ENCODE assay signal across 10 cellular contexts in genomic region chr10:109913351-109913902, GRCh38. TPM values are rescaled to one million over a fixed set of nuclear protein-coding genes. Genes with fewer than 3 reads are reported as not detected.
DNase-seq lines count a peak whose midpoint lies in the region; ATAC-seq and TF ChIP-seq lines count a peak whose summit lies in the region.
"Had no signal": no experiment of that assay in that cellular context is flagged by ENCODE, and none has a peak within 500 bp of the region (broad histone marks: within the 10 kb centered on the region; RNA-seq: fewer than 3 reads in every experiment).

No MANE protein-coding gene starts in this region.

- H3K36me3 ChIP-seq in CD4-positive, CD25-positive, alpha-beta regulatory T cell (ENCODE audit: control insufficient read depth, insufficient read depth, low read length), result peaks cover 13% of the 10 kb centered on the region
- H3K36me3 ChIP-seq in body of pancreas (replicated peaks in 1 of 2; ENCODE audit: insufficient read depth in 1 of 2, low read depth in 2 of 2), result no peaks in the 10 kb centered on the region

- no peak overlapping the region for H3K27ac ChIP-seq in CD4-positive, CD25-positive, alpha-beta regulatory T cell (ENCODE audit: insufficient read depth, low read length, poor library complexity, severe bottlenecking)
- peak overlapping the region; percentile 71 to 85 (median 80) for H3K27ac ChIP-seq in body of pancreas

- no peaks in the 10 kb centered on the region for H3K9me3 ChIP-seq in CD4-positive, CD25-positive, alpha-beta regulatory T cell (ENCODE audit: control insufficient read depth in 2 of 2, low read length in 2 of 2)
- H3K9me3 ChIP-seq in body of pancreas, result no peaks in the 10 kb centered on the region

- WGBS in body of pancreas, 2 donors, result 30 to 39% methylated on average over 4 of the region's 4 CpGs

- intact Hi-C loops in body of pancreas (cut with DNase I) (no loop called here), natural killer cell (cut with micrococcal nuclease) (loop anchor here (5.0 kb wide), 1 partner anchor 34 kb away; no protein-coding TSS in a partner anchor)

- no peak for TF ChIP-seq CTCF in body of pancreas (IDR thresholded peaks at IDR 0.05)
- TF ChIP-seq CTCF in natural killer cell (IDR thresholded peaks at IDR 0.05), result no peak
- no peak for TF ChIP-seq CTCF in osteocyte (IDR thresholded peaks at IDR 0.05)
- no peak for TF ChIP-seq CTCF in foreskin fibroblast (IDR thresholded peaks at IDR 0.05; ENCODE audit: low read depth, low read length)

- no peak overlapping the region for H3K4me3 Mint-ChIP-seq in CD4-positive, CD25-positive, alpha-beta regulatory T cell
- H3K4me3 Mint-ChIP-seq in natural killer cell (peak overlapping the region; percentile 54), osteocyte (ENCODE audit: unreplicated experiment) (no peak overlapping the region)

- DNase-seq in CD4-positive, CD25-positive, alpha-beta regulatory T cell, result no peak
- DNase-seq in NAMALWA (ENCODE audit: low spot score) (peak; percentile 54), body of pancreas (peak in 1 of 4 donors; percentile 8), natural killer cell (no peak), osteocyte (ENCODE audit: extremely low spot score, unreplicated experiment) (no peak), GM03348 (ENCODE audit: low spot score) (no peak), foreskin fibroblast (no peak)
- no peak for DNase-seq in stimulated activated naive CD8-positive, alpha-beta T cell treated with anti-CD3 and anti-CD28 coated beads, Interleukin-15, Interleukin-2, amounts not matched to agents 100 U/mL and 50 U/mL, for 24 hours
- DNase-seq: AML-193 had no signal

- H3K9me3 Mint-ChIP-seq in CD4-positive, CD25-positive, alpha-beta regulatory T cell, result peaks cover 0 to 2% (median 0%) of the 10 kb centered on the region in 7 donors
- H3K9me3 Mint-ChIP-seq in natural killer cell (peaks cover 0 to 4% of the 10 kb centered on the region in 2 donors), osteocyte (ENCODE audit: unreplicated experiment) (no peaks in the 10 kb centered on the region)

- no peak overlapping the region for H3K4me3 ChIP-seq in CD4-positive, CD25-positive, alpha-beta regulatory T cell (ENCODE audit: low read depth, low read length)
- H3K4me3 ChIP-seq in body of pancreas (no peak overlapping the region), foreskin fibroblast (ENCODE audit: low read depth in 1 of 2, low read length in 2 of 2) (no peak overlapping the region)

- peaks cover 35 to 67% (median 55%) of the 10 kb centered on the region in 4 donors for H3K4me1 Mint-ChIP-seq in CD4-positive, CD25-positive, alpha-beta regulatory T cell
- H3K4me1 Mint-ChIP-seq in natural killer cell (peaks cover 76% of the 10 kb centered on the region in 2 donors), osteocyte (ENCODE audit: unreplicated experiment) (peaks cover 12% of the 10 kb centered on the region)

- H3K4me1 ChIP-seq in CD4-positive, CD25-positive, alpha-beta regulatory T cell (ENCODE audit: control insufficient read depth, insufficient read depth, low read length, poor library complexity, severe bottlenecking), result peaks cover 27% of the 10 kb centered on the region
- peaks cover 59% of the 10 kb centered on the region for H3K4me1 ChIP-seq in body of pancreas

- no peaks in the 10 kb centered on the region for H3K27me3 ChIP-seq in CD4-positive, CD25-positive, alpha-beta regulatory T cell (ENCODE audit: control insufficient read depth, insufficient read depth, low read length)
- no peaks in the 10 kb centered on the region for H3K27me3 ChIP-seq in body of pancreas

- no peaks in the 10 kb centered on the region for H3K27me3 Mint-ChIP-seq in CD4-positive, CD25-positive, alpha-beta regulatory T cell
- H3K27me3 Mint-ChIP-seq in natural killer cell (ENCODE audit: low read depth in 2 of 2), result no peaks in the 10 kb centered on the region
- H3K27me3 Mint-ChIP-seq in osteocyte (ENCODE audit: unreplicated experiment), result no peaks in the 10 kb centered on the region

- TF ChIP-seq POLR2A in body of pancreas (IDR thresholded peaks at IDR 0.05), result no peak

- H3K36me3 Mint-ChIP-seq in CD4-positive, CD25-positive, alpha-beta regulatory T cell, result peaks cover 23% of the 10 kb centered on the region
- H3K36me3 Mint-ChIP-seq in natural killer cell (no peaks in the 10 kb centered on the region), osteocyte (ENCODE audit: unreplicated experiment) (peaks cover 33% of the 10 kb centered on the region)

- H3K27ac Mint-ChIP-seq in CD4-positive, CD25-positive, alpha-beta regulatory T cell, result peak overlapping the region in 2 of 3 donors; percentile 16 to 35
- H3K27ac Mint-ChIP-seq in natural killer cell, result peak overlapping the region; percentile 68 to 92
- H3K27ac Mint-ChIP-seq in osteocyte (ENCODE audit: unreplicated experiment), result no peak overlapping the region

- ATAC-seq in CD4-positive, CD25-positive, alpha-beta regulatory T cell (ENCODE audit: low read depth in 2 of 2), result no peak
- ATAC-seq in body of pancreas, result no peak
- ATAC-seq in natural killer cell, result no peak
- no peak for ATAC-seq in stimulated activated naive CD8-positive, alpha-beta T cell treated with anti-CD3 and anti-CD28 coated beads, Interleukin-15, Interleukin-2, amounts not matched to agents 100 U/mL and 50 U/mL, for 24 hours
- ATAC-seq: activated naive CD4-positive, alpha-beta T cell treated with anti-CD3 and anti-CD28 coated beads, Interleukin-2, amount 50 U/mL, for 72 hours had no signal

RNA-seq across cellular contexts. Expression of gene XPNPEP1, which starts 9.9 kb away (rescaled TPM):
- total RNA-seq in CD4-positive, CD25-positive, alpha-beta regulatory T cell, result 52.4 TPM
- polyA plus RNA-seq in CD4-positive, CD25-positive, alpha-beta regulatory T cell, result 10 to 100 TPM; 14.9 to 19.2 (median 17.8) TPM
- 100 to 1,000 TPM in 1 of 2 donors, 10 to 100 TPM in 1; 77.6 to 104 TPM for total RNA-seq in body of pancreas
- 100 to 1,000 TPM; 102 to 118 (median 106) TPM for total RNA-seq in natural killer cell
- 74.5 and 86.5 TPM in 2 replicates for total RNA-seq in osteocyte
